Comparison of ENCODE assay signal across 20 cellular contexts in genomic region chr22:30219049-30219448, GRCh38. TPM values are rescaled to one million over a fixed set of nuclear protein-coding genes. Genes with fewer than 3 reads are reported as not detected.
A peak's percentile ranks its signal among the peaks of the same experiment; 100 is the strongest.
DNase-seq lines count a peak whose midpoint lies in the region; ATAC-seq and TF ChIP-seq lines count a peak whose summit lies in the region.
"Had no signal": no experiment of that assay in that cellular context is flagged by ENCODE, and none has a peak within 500 bp of the region (broad histone marks: within the 10 kb centered on the region; RNA-seq: fewer than 3 reads in every experiment).

No MANE protein-coding gene starts in this region.

- no peak for TF ChIP-seq POLR2A in breast epithelium (IDR thresholded peaks at IDR 0.05)

- H3K9ac ChIP-seq in fibroblast of lung (ENCODE audit: insufficient read depth, low read length) = no peak overlapping the region
- H3K9ac ChIP-seq: parathyroid adenoma had no signal

- no TSS peak for BruUV-seq in PC-9 (replicated peaks; lab: Mats Ljungman, UMichigan)

- POLR2A ChIA-PET in PC-9 (lab: Charles Lee; ENCODE audit: unreplicated experiment) = no interaction called here

- H3K79me2 ChIP-seq in PC-9 (ENCODE audit: low read depth) (no peaks in the 10 kb centered on the region), fibroblast of lung (ENCODE audit: control insufficient read depth, insufficient read depth, low read length) (no peaks in the 10 kb centered on the region)
- H3K79me2 ChIP-seq: parathyroid adenoma had no signal

- H3K4me3 ChIP-seq in PC-9 = no peak overlapping the region
- no peak overlapping the region for H3K4me3 ChIP-seq in fibroblast of lung (replicated peaks in 1 of 4; ENCODE audit: control extremely low read depth in 1 of 4, insufficient read depth in 1 of 4, low read depth in 3 of 4, low read length in 4 of 4)
- no peak overlapping the region for H3K4me3 ChIP-seq in retinal pigment epithelial cell (ENCODE audit: low read length)
- H3K4me3 ChIP-seq in breast epithelium = no peak overlapping the region
- H3K4me3 ChIP-seq: mucosa of descending colon, tibial nerve had no signal

- no peak overlapping the region for H3K4me2 ChIP-seq in PC-9
- H3K4me2 ChIP-seq in fibroblast of lung (ENCODE audit: extremely low read depth, insufficient read depth, low read length) = no peak overlapping the region

- no peaks in the 10 kb centered on the region for H3K9me2 ChIP-seq in PC-9 (ENCODE audit: insufficient read depth)

- peak overlapping the region; percentile 26 for H3K27ac Mint-ChIP-seq in T-helper 1 cell treated with Interleukin-12 subunit alpha and Interleukin-12 subunit beta and Interleukin-4 antibody, amounts not matched to agents 30 μg/mL and 1 μg/mL, for 36 hours
- H3K27ac Mint-ChIP-seq: CD8-positive, alpha-beta T cell; stimulated activated naive B cell treated with anti-CD40 and anti-IgM and Interleukin-4, amounts not matched to agents 10 μg/mL and 1 μg/mL and 100 μg/mL, for 72 hours had no signal

- intact Hi-C loops in PC-9 (cut with micrococcal nuclease; ENCODE audit: unreplicated experiment) (no loop called here), breast epithelium (cut with DNase I; ENCODE audit: low total_unique reads) (no loop called here)

- H3K9me3 Mint-ChIP-seq in T-helper 1 cell treated with Interleukin-12 subunit alpha and Interleukin-12 subunit beta and Interleukin-4 antibody, amounts not matched to agents 30 μg/mL and 1 μg/mL, for 36 hours = no peaks in the 10 kb centered on the region
- H3K9me3 Mint-ChIP-seq: CD8-positive, alpha-beta T cell; stimulated activated naive B cell treated with anti-CD40 and anti-IgM and Interleukin-4, amounts not matched to agents 10 μg/mL and 1 μg/mL and 100 μg/mL, for 72 hours had no signal

- CTCF ChIA-PET in PC-9 (lab: Charles Lee) = no interaction called here

- H3K9me3 ChIP-seq in PC-9 (ENCODE audit: insufficient read depth, low read depth) = no peaks in the 10 kb centered on the region
- H3K9me3 ChIP-seq in fibroblast of lung (ENCODE audit: control insufficient read depth, insufficient read depth, low read depth, low read length) = no peaks in the 10 kb centered on the region
- no peaks in the 10 kb centered on the region for H3K9me3 ChIP-seq in breast epithelium
- H3K9me3 ChIP-seq: mucosa of descending colon, tibial nerve had no signal

- no peak for DNase-seq in T-helper 1 cell
- no peak for DNase-seq in PC-9
- DNase-seq in fibroblast of lung (ENCODE audit: low read depth in 2 of 2) = no peak
- no peak for DNase-seq in retinal pigment epithelial cell (ENCODE audit: low read depth)
- DNase-seq in cerebellar cortex (ENCODE audit: low spot score) = no peak
- DNase-seq in breast epithelium (ENCODE audit: low spot score in 2 of 2) = no peak
- DNase-seq: activated CD4-positive, CD25-positive, alpha-beta regulatory T cell; activated gamma-delta T cell; CD8-positive, alpha-beta T cell; hypothalamus; Kasumi-1; NCI-H1105 treated with DMSO at 0.1 percent for 48 hours; stimulated activated naive B cell treated with anti-CD40 and anti-IgM and Interleukin-4, amounts not matched to agents 10 μg/mL and 1 μg/mL and 100 μg/mL, for 72 hours; SW 1271 had no signal

- no peak overlapping the region for H3K4me3 Mint-ChIP-seq in T-helper 1 cell treated with Interleukin-12 subunit alpha and Interleukin-12 subunit beta and Interleukin-4 antibody, amounts not matched to agents 30 μg/mL and 1 μg/mL, for 36 hours
- H3K4me3 Mint-ChIP-seq: CD8-positive, alpha-beta T cell; stimulated activated naive B cell treated with anti-CD40 and anti-IgM and Interleukin-4, amounts not matched to agents 10 μg/mL and 1 μg/mL and 100 μg/mL, for 72 hours had no signal

- TF ChIP-seq CTCF in PC-9 (conservative IDR thresholded peaks at IDR 0.05) (0 out of 2 replicates have a peak, but pooled peaks have one; percentile 25), fibroblast of lung (conservative IDR thresholded peaks at IDR 0.05 in 1 of 2, IDR thresholded peaks at IDR 0.05 in 1 of 2; ENCODE audit: low read depth in 1 of 2, low read length in 2 of 2) (peak; percentile 10 to 23), retinal pigment epithelial cell (conservative IDR thresholded peaks at IDR 0.05; ENCODE audit: low read depth, low read length) (peak; percentile 40), breast epithelium (IDR thresholded peaks at IDR 0.05) (no peak)

- H3K27ac ChIP-seq in PC-9 (no peak overlapping the region), fibroblast of lung (ENCODE audit: insufficient read depth, low read length) (no peak overlapping the region), breast epithelium (no peak overlapping the region)
- H3K27ac ChIP-seq: parathyroid adenoma had no signal

- H3K27me3 Mint-ChIP-seq in T-helper 1 cell treated with Interleukin-12 subunit alpha and Interleukin-12 subunit beta and Interleukin-4 antibody, amounts not matched to agents 30 μg/mL and 1 μg/mL, for 36 hours (ENCODE audit: low read depth) = no peaks in the 10 kb centered on the region

- peaks cover 2% of the 10 kb centered on the region for H3K36me3 Mint-ChIP-seq in T-helper 1 cell treated with Interleukin-12 subunit alpha and Interleukin-12 subunit beta and Interleukin-4 antibody, amounts not matched to agents 30 μg/mL and 1 μg/mL, for 36 hours (ENCODE audit: low read depth)
- H3K36me3 Mint-ChIP-seq: CD8-positive, alpha-beta T cell; stimulated activated naive B cell treated with anti-CD40 and anti-IgM and Interleukin-4, amounts not matched to agents 10 μg/mL and 1 μg/mL and 100 μg/mL, for 72 hours had no signal

- H3K27me3 ChIP-seq in PC-9 (ENCODE audit: insufficient read depth, low read depth) (no peaks in the 10 kb centered on the region), fibroblast of lung (ENCODE audit: control insufficient read depth, insufficient read depth, low read length) (no peaks in the 10 kb centered on the region), breast epithelium (no peaks in the 10 kb centered on the region)
- H3K27me3 ChIP-seq: tibial nerve had no signal

- H4K20me1 ChIP-seq in PC-9 (ENCODE audit: insufficient read depth) = no peaks in the 10 kb centered on the region
- no peaks in the 10 kb centered on the region for H4K20me1 ChIP-seq in fibroblast of lung (ENCODE audit: control insufficient read depth, extremely low read depth, insufficient read depth, low read length)

- no peak for ATAC-seq in GM19452 (IDR thresholded peaks at IDR 0.05; ENCODE audit: unreplicated experiment)
- ATAC-seq: CD8-positive, alpha-beta T cell; left lobe of liver; mucosa of descending colon; stimulated activated naive B cell treated with anti-CD40 and anti-IgM and Interleukin-4, amounts not matched to agents 10 μg/mL and 1 μg/mL and 100 μg/mL, for 72 hours had no signal

- no peak overlapping the region for H2AFZ ChIP-seq in PC-9
- no peak overlapping the region for H2AFZ ChIP-seq in fibroblast of lung (ENCODE audit: low read length)
- H2AFZ ChIP-seq: parathyroid adenoma had no signal

- H3K36me3 ChIP-seq in PC-9 (ENCODE audit: low read depth) = no peaks in the 10 kb centered on the region
- no peaks in the 10 kb centered on the region for H3K36me3 ChIP-seq in fibroblast of lung (ENCODE audit: control insufficient read depth, insufficient read depth, low read length)
- H3K36me3 ChIP-seq in breast epithelium = no peaks in the 10 kb centered on the region
- H3K36me3 ChIP-seq: tibial nerve had no signal

- peaks cover 71% of the 10 kb centered on the region for H3K4me1 Mint-ChIP-seq in T-helper 1 cell treated with Interleukin-12 subunit alpha and Interleukin-12 subunit beta and Interleukin-4 antibody, amounts not matched to agents 30 μg/mL and 1 μg/mL, for 36 hours (ENCODE audit: low read depth)

- H3K4me1 ChIP-seq in PC-9 (replicated peaks; ENCODE audit: insufficient read depth) (peaks cover 41% of the 10 kb centered on the region), fibroblast of lung (ENCODE audit: control insufficient read depth, extremely low read depth, insufficient read depth, low read length) (peaks cover 3% of the 10 kb centered on the region), breast epithelium (peaks cover 0 to 6% of the 10 kb centered on the region in 2 donors)
- H3K4me1 ChIP-seq: parathyroid adenoma had no signal

- H3F3A ChIP-seq in PC-9 (ENCODE audit: insufficient read depth, low read depth) = peaks cover 38% of the 10 kb centered on the region

RNA-seq across cellular contexts. Expression of gene LIF, which starts 27.5 kb away (rescaled TPM):
- total RNA-seq in PC-9 (2021) = 17.2 and 17.4 TPM in 2 replicates
- 3.6 and 11.2 TPM in 2 replicates for total RNA-seq in fibroblast of lung
- polyA plus RNA-seq in fibroblast of lung = 4.5 and 19.6 TPM in 2 replicates
- 7.1 and 25.1 TPM in 2 replicates for polyA plus RNA-seq in fibroblast of lung (2012)
- 40.6 and 97.7 TPM in 2 replicates for polyA minus RNA-seq in fibroblast of lung (ENCODE audit: low replicate concordance)
- 1 to 10 TPM; 1.4 to 9.5 (median 1.6) TPM for total RNA-seq in breast epithelium

RNA-seq across cellular contexts. Expression of gene OSM, which starts 47.6 kb away (rescaled TPM):
- total RNA-seq in PC-9 (2021) = not detected in 2 replicates
- not detected in 2 replicates for total RNA-seq in fibroblast of lung
- not detected in 2 replicates for polyA plus RNA-seq in fibroblast of lung
- not detected in 2 replicates for polyA plus RNA-seq in fibroblast of lung (2012)
- not detected in 2 replicates for polyA minus RNA-seq in fibroblast of lung (ENCODE audit: low replicate concordance)
- 1 to 10 TPM; 1.3 to 2.5 (median 1.3) TPM for total RNA-seq in breast epithelium

Comparison
In these comparisons a context has a peak if more than half of its experiments do, and no peak if none do; other contexts are left out.
1. CTCF ChIP-seq: peak in PC-9 (single experiment), fibroblast of lung (2 of 2) and retinal pigment epithelial cell (single experiment); none in breast epithelium (0 of 3).